In genomic region chr5:71887680-71888079, GRCh38 we compare ENCODE assay signal across 8 cellular contexts.
DNase-seq lines count a peak whose midpoint lies in the region; ATAC-seq, FAIRE-seq and TF ChIP-seq lines count a peak whose summit lies in the region.

No MANE protein-coding gene starts in this region.

- TF ChIP-seq CTCF in fibroblast of the aortic adventitia (IDR thresholded peaks at IDR 0.05; ENCODE audit: insufficient read depth, low read length): no peak

- WGBS in small intestine, 3 donors: 59 to 67% (median 61%) methylated on average over 2 of the region's 2 CpGs

- CTCF ChIA-PET in activated CD4-positive, alpha-beta T cell treated with anti-CD3 and anti-CD28 coated beads, Interleukin-2, amount 10 ng/mL, durations not matched to agents 7 days and 5 days (lab: Charles Lee): no interaction called here

- ATAC-seq in GM21447 (IDR thresholded peaks at IDR 0.05; ENCODE audit: unreplicated experiment) (peak; percentile 100), HG03571 (IDR thresholded peaks at IDR 0.05; ENCODE audit: unreplicated experiment) (peak; percentile 98)

- FAIRE-seq in small intestine (lab: Jason Lieb, UNC): no peak

- H3K9me3 ChIP-seq in small intestine (ENCODE audit: control insufficient read depth, low read depth): no peaks in the 10 kb centered on the region

- H3K9me3 Mint-ChIP-seq in activated CD4-positive, alpha-beta T cell treated with anti-CD3 and anti-CD28 coated beads, Interleukin-2, amount 10 ng/mL, durations not matched to agents 7 days and 5 days: peaks cover 10% of the 10 kb centered on the region

- in situ Hi-C loops in SK-MEL-5 (cut with HindIII; ENCODE audit: low pct_unique_long_range_greater_than_20kb, low sequenced_read_pairs): no loop called here

- H3K27ac Mint-ChIP-seq in activated CD4-positive, alpha-beta T cell treated with anti-CD3 and anti-CD28 coated beads, Interleukin-2, amount 10 ng/mL, durations not matched to agents 7 days and 5 days: peak overlapping the region; percentile 62

- peaks cover 2% of the 10 kb centered on the region for H3K36me3 Mint-ChIP-seq in activated CD4-positive, alpha-beta T cell treated with anti-CD3 and anti-CD28 coated beads, Interleukin-2, amount 10 ng/mL, durations not matched to agents 7 days and 5 days (ENCODE audit: low read depth)

- H3K4me3 Mint-ChIP-seq in activated CD4-positive, alpha-beta T cell treated with anti-CD3 and anti-CD28 coated beads, Interleukin-2, amount 10 ng/mL, durations not matched to agents 7 days and 5 days: peak overlapping the region; percentile 26

- no peaks in the 10 kb centered on the region for H3K27me3 ChIP-seq in small intestine (ENCODE audit: control insufficient read depth in 2 of 2, insufficient read depth in 2 of 2, low read length in 2 of 2)

- no peaks in the 10 kb centered on the region for H3K36me3 ChIP-seq in small intestine (ENCODE audit: control insufficient read depth in 2 of 2, insufficient read depth in 2 of 2, low read length in 2 of 2)

- DNase-seq in activated CD4-positive, alpha-beta T cell treated with anti-CD3 and anti-CD28 coated beads, Interleukin-2, amount 10 ng/mL, durations not matched to agents 7 days and 5 days: peak; percentile 38
- no peak for DNase-seq in activated CD4-positive, alpha-beta T cell treated with anti-CD3 and anti-CD28 coated beads, Interleukin-2, amount 50 U/mL, for 1 hour
- peak; percentile 81 for DNase-seq in SK-MEL-5 (ENCODE audit: low read depth, low spot score)
- DNase-seq in fibroblast of the aortic adventitia (ENCODE audit: low read depth): peak; percentile 93
- peak; percentile 75 for DNase-seq in small intestine
- DNase-seq in DMS79 (lab: John Stamatoyannopoulos, UW): no peak

- peaks cover 2% of the 10 kb centered on the region for H3K4me1 Mint-ChIP-seq in activated CD4-positive, alpha-beta T cell treated with anti-CD3 and anti-CD28 coated beads, Interleukin-2, amount 10 ng/mL, durations not matched to agents 7 days and 5 days

- H3K4me3 ChIP-seq in fibroblast of the aortic adventitia (ENCODE audit: low read depth, low read length) (peak overlapping the region; percentile 26), small intestine (ENCODE audit: low read depth in 1 of 2, low read length in 2 of 2) (no peak overlapping the region)

- H3K4me1 ChIP-seq in small intestine (ENCODE audit: control insufficient read depth in 2 of 2, insufficient read depth in 1 of 2, low read depth in 1 of 2, low read length in 1 of 2): no peaks in the 10 kb centered on the region

- POLR2A ChIA-PET in activated CD4-positive, alpha-beta T cell treated with anti-CD3 and anti-CD28 coated beads, Interleukin-2, amount 10 ng/mL, durations not matched to agents 7 days and 5 days (lab: Charles Lee): no interaction called here

- peaks cover 4% of the 10 kb centered on the region for H3K27me3 Mint-ChIP-seq in activated CD4-positive, alpha-beta T cell treated with anti-CD3 and anti-CD28 coated beads, Interleukin-2, amount 10 ng/mL, durations not matched to agents 7 days and 5 days

- H3K27ac ChIP-seq in small intestine (ENCODE audit: low read depth in 1 of 2, low read length in 1 of 2): peak overlapping the region in 1 of 2 donors; percentile 15

Comparison
In these comparisons a context has a peak if more than half of its experiments do, and no peak if none do; other contexts are left out.
1. DNase-seq: peak in activated CD4-positive, alpha-beta T cell treated with anti-CD3 and anti-CD28 coated beads, Interleukin-2, amount 10 ng/mL, durations not matched to agents 7 days and 5 days (single experiment), SK-MEL-5 (single experiment), fibroblast of the aortic adventitia (single experiment) and small intestine (single experiment); none in activated CD4-positive, alpha-beta T cell treated with anti-CD3 and anti-CD28 coated beads, Interleukin-2, amount 50 U/mL, for 1 hour (single experiment) and DMS79 (single experiment).